In genomic region chr3:33440578-33441321, GRCh38 we compare ENCODE assay signal across 1 cellular context.
TF ChIP-seq lines count a peak whose summit lies in the region.

No MANE protein-coding gene starts in this region.

TF ChIP-seq in GM12878, 131 proteins besides CTCF, POLR2A, EP300 and RAD21 (continued from another document and continues in another):
- peak; percentile 94 for TF ChIP-seq ZBTB40 (IDR thresholded peaks at IDR 0.05; ENCODE audit: borderline replicate concordance)
- peak; percentile 94 for TF ChIP-seq POLR2AphosphoS2 (IDR thresholded peaks at IDR 0.05; ENCODE audit: low read depth, low read length)
- no peak for TF ChIP-seq ZSCAN29 (IDR thresholded peaks at IDR 0.05)
- TF ChIP-seq JUND (IDR thresholded peaks at IDR 0.05; ENCODE audit: low read depth, low read length), result no peak
- TF ChIP-seq SMC3 (IDR thresholded peaks at IDR 0.05; ENCODE audit: borderline replicate concordance, low read length), result no peak
- no peak for TF ChIP-seq SKIL (IDR thresholded peaks at IDR 0.05; ENCODE audit: low read depth, poor library complexity, severe bottlenecking)
- TF ChIP-seq IKZF1 (conservative IDR thresholded peaks at IDR 0.05), result 0 out of 2 replicates have a peak, but pooled peaks have one; percentile 41
- TF ChIP-seq CEBPZ (IDR thresholded peaks at IDR 0.05; ENCODE audit: low read depth, low read length), result peak; percentile 88
- peak; percentile 76 for TF ChIP-seq E4F1 (IDR thresholded peaks at IDR 0.05; ENCODE audit: borderline replicate concordance, partially characterized antibody)
- TF ChIP-seq TBL1XR1 (IDR thresholded peaks at IDR 0.05; ENCODE audit: low read depth, low read length), result no peak; the same call in 1 of the 2 replicates
- peak; percentile 100 for TF ChIP-seq PKNOX1 (IDR thresholded peaks at IDR 0.05)
- TF ChIP-seq TCF3 (IDR thresholded peaks at IDR 0.05; ENCODE audit: borderline replicate concordance, insufficient read depth, low read depth, low read length), result no peak
- TF ChIP-seq USF2 (IDR thresholded peaks at IDR 0.05; ENCODE audit: borderline replicate concordance, low read depth, low read length), result no peak
- TF ChIP-seq STAT1 (conservative IDR thresholded peaks at IDR 0.05), result 0 out of 2 replicates have a peak, but pooled peaks have one; percentile 37
- TF ChIP-seq MLLT1 (IDR thresholded peaks at IDR 0.05), result no peak; the same call in 1 of the 2 replicates
- TF ChIP-seq REST (IDR thresholded peaks at IDR 0.05; ENCODE audit: low read depth, low read length), result no peak
- TF ChIP-seq EED (IDR thresholded peaks at IDR 0.05; ENCODE audit: low read depth), result no peak; the same call in 1 of the 2 replicates
- TF ChIP-seq KDM1A (IDR thresholded peaks at IDR 0.05; ENCODE audit: borderline replicate concordance), result no peak
- TF ChIP-seq BACH1 (IDR thresholded peaks at IDR 0.05; ENCODE audit: borderline replicate concordance), result no peak
- peak; percentile 97 for TF ChIP-seq PML (IDR thresholded peaks at IDR 0.05; ENCODE audit: low read length)
- peak; percentile 66; the same call in 1 of the 2 replicates for TF ChIP-seq NFIC (IDR thresholded peaks at IDR 0.05; ENCODE audit: low read depth, low read length)
- TF ChIP-seq BHLHE40 (IDR thresholded peaks at IDR 0.05; ENCODE audit: borderline replicate concordance in 1 of 2, low read depth in 2 of 2, low read length in 1 of 2), result peak; percentile 54 to 74; a peak in 3 of 4 replicates
- TF ChIP-seq ZBED1 (IDR thresholded peaks at IDR 0.05; ENCODE audit: borderline replicate concordance), result no peak
- no peak for TF ChIP-seq MYB (IDR thresholded peaks at IDR 0.05; ENCODE audit: borderline replicate concordance, low read depth, low read length)
- TF ChIP-seq WRNIP1 (IDR thresholded peaks at IDR 0.05; ENCODE audit: borderline replicate concordance, low read depth, low read length), result no peak
- TF ChIP-seq SPI1 (IDR thresholded peaks at IDR 0.05; ENCODE audit: borderline replicate concordance, insufficient read depth, low read depth, low read length), result peak; percentile 81; the same call in 1 of the 2 replicates
- peak; percentile 96 for TF ChIP-seq CREB1 (IDR thresholded peaks at IDR 0.05; ENCODE audit: low read depth)
- TF ChIP-seq NR2F1 (conservative IDR thresholded peaks at IDR 0.05), result no peak
- TF ChIP-seq IRF4 (IDR thresholded peaks at IDR 0.05; ENCODE audit: low read depth, low read length), result no peak
- peak; percentile 81 for TF ChIP-seq TAF1 (IDR thresholded peaks at IDR 0.05; ENCODE audit: borderline replicate concordance, low read depth, low read length)
- TF ChIP-seq BCLAF1 (IDR thresholded peaks at IDR 0.05), result no peak
- no peak for TF ChIP-seq HDAC6 (IDR thresholded peaks at IDR 0.05; ENCODE audit: unreplicated experiment)
- TF ChIP-seq TCF7 (IDR thresholded peaks at IDR 0.05; ENCODE audit: borderline replicate concordance), result no peak
- no peak for TF ChIP-seq TCF12 (IDR thresholded peaks at IDR 0.05; ENCODE audit: low read depth, low read length)
